10 cellular contexts compared by ENCODE assay signal in genomic region chr20:49785851-49786174, GRCh38. TPM values are rescaled to one million over a fixed set of nuclear protein-coding genes. Genes with fewer than 3 reads are reported as not detected.
A peak's percentile ranks its signal among the peaks of the same experiment; 100 is the strongest.
DNase-seq lines count a peak whose midpoint lies in the region; ATAC-seq and TF ChIP-seq lines count a peak whose summit lies in the region.
"Had no signal": no experiment of that assay in that cellular context is flagged by ENCODE, and none has a peak within 500 bp of the region (broad histone marks: within the 10 kb centered on the region; RNA-seq: fewer than 3 reads in every experiment).

No MANE protein-coding gene starts in this region.

- no peaks in the 10 kb centered on the region for H3K9me3 Mint-ChIP-seq in activated naive CD4-positive, alpha-beta T cell treated with anti-CD3 and anti-CD28 coated beads, Interleukin-2, amount 50 U/mL, for 72 hours

- no peaks in the 10 kb centered on the region for H3K36me3 Mint-ChIP-seq in activated naive CD4-positive, alpha-beta T cell treated with anti-CD3 and anti-CD28 coated beads, Interleukin-2, amount 50 U/mL, for 72 hours

- H3K36me3 ChIP-seq in mucosa of descending colon (ENCODE audit: low read depth), result no peaks in the 10 kb centered on the region

- TF ChIP-seq CTCF in mucosa of descending colon (IDR thresholded peaks at IDR 0.05), result no peak

- intact Hi-C loops in mucosa of descending colon (cut with DNase I, micrococcal nuclease), result no loop called here

- no peak overlapping the region for H3K27ac Mint-ChIP-seq in activated naive CD4-positive, alpha-beta T cell treated with anti-CD3 and anti-CD28 coated beads, Interleukin-2, amount 50 U/mL, for 72 hours
- H3K27ac Mint-ChIP-seq: activated CD4-positive, alpha-beta T cell treated with anti-CD3 and anti-CD28 coated beads for 36 hours had no signal

- DNase-seq in mucosa of descending colon, result peak in 2 of 3 donors; percentile 33 to 34
- no peak for DNase-seq in HUDEP-2 (lab: John Stamatoyannopoulos, UW; ENCODE audit: unreplicated experiment in 76 of 76)
- no peak for DNase-seq in activated naive CD4-positive, alpha-beta T cell treated with anti-CD3 and anti-CD28 coated beads, Interleukin-2, amount 50 U/mL, for 72 hours (ENCODE audit: low spot score in 2 of 2)
- DNase-seq in NCI-H1092 treated with DMSO at 0.1 percent for 48 hours (lab: John Stamatoyannopoulos, UW), result no peak
- DNase-seq in NCI-H2029 treated with DMSO at 0.1 percent for 48 hours (lab: John Stamatoyannopoulos, UW), result no peak
- DNase-seq: activated CD4-positive, alpha-beta T cell treated with anti-CD3 and anti-CD28 coated beads for 36 hours; NCI-H2107 had no signal

- no peaks in the 10 kb centered on the region for H3K9me3 ChIP-seq in mucosa of descending colon

- H3K4me3 ChIP-seq in mucosa of descending colon, result no peak overlapping the region

- H3K4me1 ChIP-seq in mucosa of descending colon (ENCODE audit: low read depth), result peaks cover 16% of the 10 kb centered on the region

- ATAC-seq in GM18511 (IDR thresholded peaks at IDR 0.05; ENCODE audit: unreplicated experiment), result peak; percentile 98
- ATAC-seq in GM21737 (IDR thresholded peaks at IDR 0.05; ENCODE audit: unreplicated experiment), result peak; percentile 89
- ATAC-seq in HG03575 (IDR thresholded peaks at IDR 0.05; ENCODE audit: extremely low read depth, insufficient number of reproducible peaks, low FRiP score, unreplicated experiment), result peak; percentile 58
- ATAC-seq in mucosa of descending colon, result peak; percentile 44
- ATAC-seq in activated naive CD4-positive, alpha-beta T cell treated with anti-CD3 and anti-CD28 coated beads, Interleukin-2, amount 50 U/mL, for 72 hours, result no peak
- ATAC-seq: activated CD4-positive, alpha-beta T cell treated with anti-CD3 and anti-CD28 coated beads for 36 hours had no signal

RNA-seq across cellular contexts. Expression of gene SLC9A8, which starts 26.8 kb away (rescaled TPM):
- total RNA-seq in mucosa of descending colon, result 10 to 100 TPM; 15.9 to 26.9 (median 16.3) TPM
- total RNA-seq in activated naive CD4-positive, alpha-beta T cell treated with anti-CD3 and anti-CD28 coated beads, Interleukin-2, amount 50 U/mL, for 72 hours, result 10 to 100 TPM; 10.7 to 16.2 TPM

Comparison
In these comparisons a context has a peak if more than half of its experiments do, and no peak if none do; other contexts are left out.
1. ATAC-seq: peak in GM18511 (single experiment), GM21737 (single experiment), HG03575 (single experiment) and mucosa of descending colon (single experiment); none in activated naive CD4-positive, alpha-beta T cell treated with anti-CD3 and anti-CD28 coated beads, Interleukin-2, amount 50 U/mL, for 72 hours (0 of 2).
2. DNase-seq: peak in mucosa of descending colon (2 of 3); none in HUDEP-2 (0 of 76), activated naive CD4-positive, alpha-beta T cell treated with anti-CD3 and anti-CD28 coated beads, Interleukin-2, amount 50 U/mL, for 72 hours (0 of 2), NCI-H1092 treated with DMSO at 0.1 percent for 48 hours (single experiment) and NCI-H2029 treated with DMSO at 0.1 percent for 48 hours (single experiment).